9 cellular contexts compared by ENCODE assay signal in genomic region chr11:67483901-67484665, GRCh38. TPM values are rescaled to one million over a fixed set of nuclear protein-coding genes. Genes with fewer than 3 reads are reported as not detected.
DNase-seq lines count a peak whose midpoint lies in the region; ATAC-seq, FAIRE-seq and TF ChIP-seq lines count a peak whose summit lies in the region.
"Had no signal": no experiment of that assay in that cellular context is flagged by ENCODE, and none has a peak within 500 bp of the region (broad histone marks: within the 10 kb centered on the region; RNA-seq: fewer than 3 reads in every experiment).

No MANE protein-coding gene starts in this region.

- H3K36me3 ChIP-seq in Loucy (ENCODE audit: insufficient read depth, low read length): peaks cover 8% of the 10 kb centered on the region; the same call in 1 of the 2 replicates
- H3K36me3 ChIP-seq in astrocyte (ENCODE audit: insufficient read depth, low read length): no peaks in the 10 kb centered on the region
- no peaks in the 10 kb centered on the region for H3K36me3 ChIP-seq in body of pancreas (replicated peaks in 1 of 2; ENCODE audit: insufficient read depth in 1 of 2, low read depth in 2 of 2)
- H3K36me3 ChIP-seq in mesendoderm (ENCODE audit: control insufficient read depth, insufficient read depth, low read length): no peaks in the 10 kb centered on the region

- H3K4me1 ChIP-seq in Loucy (ENCODE audit: insufficient read depth, low read length, poor library complexity, severe bottlenecking) (peaks cover 30% of the 10 kb centered on the region), astrocyte (ENCODE audit: insufficient read depth, low read length) (peaks cover 11% of the 10 kb centered on the region), foreskin keratinocyte (no peaks in the 10 kb centered on the region), body of pancreas (peaks cover 24% of the 10 kb centered on the region), mesendoderm (ENCODE audit: control insufficient read depth, low read depth, low read length) (no peaks in the 10 kb centered on the region)

- intact Hi-C loops in natural killer cell (cut with micrococcal nuclease) (loop anchor here (2.0 to 5.0 kb wide), 2 partner anchors 21 to 82 kb away; partner anchors contain the start of genes PITPNM1, PPP1CA and TBC1D10C), body of pancreas (cut with DNase I) (no loop called here)

- no peak overlapping the region for H3K4ac ChIP-seq in mesendoderm (ENCODE audit: low read depth, low read length)

- H3K27ac Mint-ChIP-seq in astrocyte (ENCODE audit: unreplicated experiment) (no peak overlapping the region), natural killer cell (peak overlapping the region; percentile 97 to 98)

- ATAC-seq in natural killer cell (peak; percentile 5 to 48 (median 11)), GM19467 (IDR thresholded peaks at IDR 0.05; ENCODE audit: unreplicated experiment) (no peak), foreskin keratinocyte (no peak), body of pancreas (no peak)

- H3K36me3 Mint-ChIP-seq in astrocyte (ENCODE audit: low read depth, unreplicated experiment) (peaks cover 19% of the 10 kb centered on the region), natural killer cell (no peaks in the 10 kb centered on the region)

- H3K4me2 ChIP-seq in Loucy (ENCODE audit: low read depth, low read length, poor library complexity, severe bottlenecking) (peak overlapping the region; percentile 96), astrocyte (ENCODE audit: low read length) (peak overlapping the region; percentile 86), mesendoderm (ENCODE audit: low read length) (no peak overlapping the region)

- no peaks in the 10 kb centered on the region for H3K9me2 ChIP-seq in Loucy (replicated peaks; ENCODE audit: low read depth, low read length)

- peaks cover 1% of the 10 kb centered on the region for H3K79me1 ChIP-seq in mesendoderm (ENCODE audit: low read length)

- peaks cover 42% of the 10 kb centered on the region for H3K79me2 ChIP-seq in Loucy (ENCODE audit: insufficient read depth, low read length)
- H3K79me2 ChIP-seq in astrocyte (ENCODE audit: insufficient read depth, low read length): peaks cover 28% of the 10 kb centered on the region
- no peaks in the 10 kb centered on the region for H3K79me2 ChIP-seq in mesendoderm (ENCODE audit: control insufficient read depth, insufficient read depth, low read length)

- no peak for TF ChIP-seq CTCF in AG10803 (conservative IDR thresholded peaks at IDR 0.05; ENCODE audit: low read length)
- TF ChIP-seq CTCF in Loucy (conservative IDR thresholded peaks at IDR 0.05; ENCODE audit: low read length): no peak
- TF ChIP-seq CTCF in astrocyte (IDR thresholded peaks at IDR 0.05; ENCODE audit: insufficient read depth, low read depth, low read length): no peak
- no peak for TF ChIP-seq CTCF in natural killer cell (IDR thresholded peaks at IDR 0.05)
- no peak for TF ChIP-seq CTCF in foreskin keratinocyte (conservative IDR thresholded peaks at IDR 0.05)
- no peak for TF ChIP-seq CTCF in body of pancreas (IDR thresholded peaks at IDR 0.05)

- H3K4me3 Mint-ChIP-seq in astrocyte (ENCODE audit: unreplicated experiment) (peak overlapping the region; percentile 95), natural killer cell (peak overlapping the region; percentile 99)

- peak overlapping the region; percentile 83; the same call in 1 of the 2 replicates for H3K4me3 ChIP-seq in AG10803 (ENCODE audit: low read length)
- H3K4me3 ChIP-seq in Loucy (ENCODE audit: low read length, poor library complexity, severe bottlenecking): peak overlapping the region; percentile 82
- H3K4me3 ChIP-seq in astrocyte (ENCODE audit: insufficient read depth, low read depth, low read length): no peak overlapping the region
- H3K4me3 ChIP-seq in body of pancreas: no peak overlapping the region
- H3K4me3 ChIP-seq in mesendoderm (ENCODE audit: low read length): no peak overlapping the region

- no peak for TF ChIP-seq POLR2A in body of pancreas (IDR thresholded peaks at IDR 0.05)

- H3K27me3 Mint-ChIP-seq in astrocyte (ENCODE audit: low read depth, unreplicated experiment): no peaks in the 10 kb centered on the region
- H3K27me3 Mint-ChIP-seq in natural killer cell (ENCODE audit: low read depth in 2 of 2): no peaks in the 10 kb centered on the region

- H2AFZ ChIP-seq in Loucy (ENCODE audit: low read length) (no peak overlapping the region), astrocyte (ENCODE audit: low read depth, low read length) (no peak overlapping the region)

- H3K9me3 Mint-ChIP-seq in astrocyte (ENCODE audit: unreplicated experiment) (peaks cover 2% of the 10 kb centered on the region), natural killer cell (no peaks in the 10 kb centered on the region)

- no peak overlapping the region for H4K8ac ChIP-seq in mesendoderm (ENCODE audit: low read depth, low read length)

- no peak overlapping the region for H3K18ac ChIP-seq in mesendoderm (ENCODE audit: low read length)

- H3K4me1 Mint-ChIP-seq in astrocyte (ENCODE audit: low read depth, unreplicated experiment) (peaks cover 4% of the 10 kb centered on the region), natural killer cell (peaks cover 51 to 57% of the 10 kb centered on the region in 2 donors)

- H3K27ac ChIP-seq in astrocyte (ENCODE audit: low read depth, low read length): no peak overlapping the region
- no peak overlapping the region for H3K27ac ChIP-seq in foreskin keratinocyte
- H3K27ac ChIP-seq in body of pancreas: peak overlapping the region in 1 of 4 donors; percentile 94
- H3K27ac ChIP-seq in mesendoderm (ENCODE audit: low read depth, low read length): no peak overlapping the region

- H3K56ac ChIP-seq in mesendoderm (ENCODE audit: low read length): no peak overlapping the region

- H3K9ac ChIP-seq in Loucy (ENCODE audit: low read depth, low read length, poor library complexity, severe bottlenecking): peak overlapping the region; percentile 94
- no peak overlapping the region for H3K9ac ChIP-seq in astrocyte (ENCODE audit: low read length)
- no peak overlapping the region for H3K9ac ChIP-seq in mesendoderm (ENCODE audit: low read length)

- H2AK5ac ChIP-seq in mesendoderm (ENCODE audit: low read length): no peak overlapping the region

- DNase-seq in AG10803 (ENCODE audit: low read depth) (no peak), astrocyte (ENCODE audit: low read depth) (no peak), natural killer cell (no peak), foreskin keratinocyte (no peak), body of pancreas (no peak), mesendoderm (no peak)

- no peak overlapping the region for H3K23ac ChIP-seq in mesendoderm (ENCODE audit: low read length)

- H4K5ac ChIP-seq in mesendoderm (ENCODE audit: low read length): no peak overlapping the region

- H3K9me3 ChIP-seq in Loucy (ENCODE audit: insufficient read depth, low read depth, low read length) (no peaks in the 10 kb centered on the region), astrocyte (ENCODE audit: insufficient read depth, low read depth, low read length) (no peaks in the 10 kb centered on the region), body of pancreas (no peaks in the 10 kb centered on the region)

- H2BK120ac ChIP-seq in mesendoderm (ENCODE audit: low read depth, low read length): no peak overlapping the region

- H2BK15ac ChIP-seq in mesendoderm (replicated peaks; ENCODE audit: low read depth): no peak overlapping the region

- no peaks in the 10 kb centered on the region for H3K27me3 ChIP-seq in Loucy (ENCODE audit: insufficient read depth, low read length, poor library complexity, severe bottlenecking)
- H3K27me3 ChIP-seq in astrocyte (ENCODE audit: insufficient read depth, low read length): no peaks in the 10 kb centered on the region
- no peaks in the 10 kb centered on the region for H3K27me3 ChIP-seq in foreskin keratinocyte
- no peaks in the 10 kb centered on the region for H3K27me3 ChIP-seq in body of pancreas
- H3K27me3 ChIP-seq in mesendoderm (ENCODE audit: insufficient read depth, low read length, poor library complexity): no peaks in the 10 kb centered on the region

- no peaks in the 10 kb centered on the region for H3F3A ChIP-seq in Loucy (ENCODE audit: low read depth)

- whole genome bisulfite sequencing in body of pancreas, 2 donors: 83 to 89% methylated on average over 15 of the region's 15 CpGs
- WGBS in mesendoderm (ENCODE audit: extremely low coverage, insufficient coverage, low lambda C conversion rate): no CpG with 5 or more reads among the region's 15 CpGs

- H4K20me1 ChIP-seq in Loucy (ENCODE audit: insufficient read depth, low read length, poor library complexity, severe bottlenecking) (peaks cover 14% of the 10 kb centered on the region), astrocyte (ENCODE audit: insufficient read depth, low read length) (peaks cover 20% of the 10 kb centered on the region)

- FAIRE-seq in astrocyte (lab: Jason Lieb, UNC): no peak
- FAIRE-seq: TTC549 had no signal

- no peak overlapping the region for H2BK5ac ChIP-seq in mesendoderm (ENCODE audit: low read length)

RNA-seq across cellular contexts. Expression of gene AIP, which starts 1.3 kb away (rescaled TPM):
- total RNA-seq in astrocyte: 42.1 and 43.6 TPM in 2 replicates
- 100 to 1,000 TPM in 1 of 3 donors, 10 to 100 TPM in 2; 93.3 to 113 (median 98.1) TPM for total RNA-seq in natural killer cell
- total RNA-seq in foreskin keratinocyte: 40.4 and 41.0 TPM in 2 replicates
- polyA plus RNA-seq in foreskin keratinocyte: 49.1 and 56.0 TPM in 2 replicates
- 10 to 100 TPM; 21.4 to 39.7 TPM for total RNA-seq in body of pancreas
- polyA plus RNA-seq in mesendoderm (2013, experiment 1 of 2): 14.4 TPM
- polyA plus RNA-seq in mesendoderm (2013, experiment 2 of 2): 14.2 TPM

RNA-seq across cellular contexts. Expression of gene TMEM134, which starts 15.0 kb away (rescaled TPM):
- total RNA-seq in astrocyte: 38.0 and 48.1 TPM in 2 replicates
- 10 to 100 TPM; 57.8 to 65.7 (median 61.2) TPM for total RNA-seq in natural killer cell
- total RNA-seq in foreskin keratinocyte: 29.4 TPM in 2 replicates
- 59.2 and 69.8 TPM in 2 replicates for polyA plus RNA-seq in foreskin keratinocyte
- 100 to 1,000 TPM in 1 of 2 donors, 10 to 100 TPM in 1; 69.5 to 118 TPM for total RNA-seq in body of pancreas
- 27.8 TPM for polyA plus RNA-seq in mesendoderm (2013, experiment 1 of 2)
- 25.7 TPM for polyA plus RNA-seq in mesendoderm (2013, experiment 2 of 2)

RNA-seq across cellular contexts. Expression of gene PITPNM1, which starts 21.1 kb away (rescaled TPM):
- total RNA-seq in astrocyte: 61.1 and 71.5 TPM in 2 replicates
- 100 to 1,000 TPM in 2 of 3 donors, 10 to 100 TPM in 1; 99.9 to 135 (median 123) TPM for total RNA-seq in natural killer cell
- 27.7 and 29.0 TPM in 2 replicates for total RNA-seq in foreskin keratinocyte
- 18.0 and 18.9 TPM in 2 replicates for polyA plus RNA-seq in foreskin keratinocyte
- 10 to 100 TPM in 1 of 2 donors, 1 to 10 TPM in 1; 8.6 to 24.4 TPM for total RNA-seq in body of pancreas
- polyA plus RNA-seq in mesendoderm (2013, experiment 1 of 2): 26.1 TPM
- 26.5 TPM for polyA plus RNA-seq in mesendoderm (2013, experiment 2 of 2)

RNA-seq across cellular contexts. Expression of gene CDK2AP2, which starts 23.9 kb away (rescaled TPM):
- 36.1 and 45.0 TPM in 2 replicates for total RNA-seq in astrocyte
- 10 to 100 TPM; 57.9 to 67.7 (median 65.5) TPM for total RNA-seq in natural killer cell
- total RNA-seq in foreskin keratinocyte: 40.8 and 43.4 TPM in 2 replicates
- 67.5 and 73.5 TPM in 2 replicates for polyA plus RNA-seq in foreskin keratinocyte
- 10 to 100 TPM; 56.7 to 59.4 TPM for total RNA-seq in body of pancreas
- polyA plus RNA-seq in mesendoderm (2013, experiment 1 of 2): 46.8 TPM
- 48.6 TPM for polyA plus RNA-seq in mesendoderm (2013, experiment 2 of 2)

RNA-seq across cellular contexts. Expression of gene CABP4, which starts 28.9 kb away (rescaled TPM):
- not detected in 2 replicates for total RNA-seq in astrocyte
- 10 to 100 TPM; 12.9 to 22.8 (median 21.3) TPM for total RNA-seq in natural killer cell
- total RNA-seq in foreskin keratinocyte: not detected in 2 replicates
- not detected in 2 replicates for polyA plus RNA-seq in foreskin keratinocyte
- 1 to 10 TPM in 1 of 2 donors, not detected in 1; 3.1 TPM for total RNA-seq in body of pancreas
- polyA plus RNA-seq in mesendoderm (2013, experiment 1 of 2): 0.06 TPM
- polyA plus RNA-seq in mesendoderm (2013, experiment 2 of 2): not detected

Comparison
In these comparisons a context has a peak if more than half of its experiments do, and no peak if none do; other contexts are left out.
1. H3K4me3 ChIP-seq: peak in AG10803 (single experiment) and Loucy (single experiment); none in astrocyte (single experiment), body of pancreas (0 of 2) and mesendoderm (single experiment).
2. ATAC-seq: peak in natural killer cell (3 of 3); none in GM19467 (single experiment), foreskin keratinocyte (single experiment) and body of pancreas (single experiment).